In genomic region chr5:68260455-68260854, GRCh38 we compare ENCODE assay signal across 17 cellular contexts. TPM values are rescaled to one million over a fixed set of nuclear protein-coding genes. Genes with fewer than 3 reads are reported as not detected.
A peak's percentile ranks its signal among the peaks of the same experiment; 100 is the strongest.
DNase-seq lines count a peak whose midpoint lies in the region; ATAC-seq and TF ChIP-seq lines count a peak whose summit lies in the region.
"Had no signal": no experiment of that assay in that cellular context is flagged by ENCODE, and none has a peak within 500 bp of the region (broad histone marks: within the 10 kb centered on the region; RNA-seq: fewer than 3 reads in every experiment).

No MANE protein-coding gene starts in this region.

- WGBS in right cardiac atrium, result 83% methylated on average over 3 of the region's 3 CpGs
- 80 to 91% (median 85%) methylated on average over 3 of the region's 3 CpGs for WGBS in stomach, 5 donors

- H3K36me3 ChIP-seq in naive thymus-derived CD4-positive, alpha-beta T cell (ENCODE audit: control insufficient read depth in 2 of 3, insufficient read depth in 3 of 3, low read length in 3 of 3), result no peaks in the 10 kb centered on the region
- H3K36me3 ChIP-seq in uterus (no peaks in the 10 kb centered on the region), stomach (no peaks in the 10 kb centered on the region)
- H3K36me3 ChIP-seq: BE2C had no signal

- TF ChIP-seq POLR2A in uterus (IDR thresholded peaks at IDR 0.05), result no peak
- no peak for TF ChIP-seq POLR2A in stomach (IDR thresholded peaks at IDR 0.05)

- TF ChIP-seq CTCF in uterus (IDR thresholded peaks at IDR 0.05) (no peak), stomach (IDR thresholded peaks at IDR 0.05) (no peak)

- CTCF ChIA-PET in naive thymus-derived CD4-positive, alpha-beta T cell (lab: Charles Lee), result interaction anchor here (1.2 kb wide), 2 partner anchors 11 to 1014 kb away, joined by 3 read pairs; no protein-coding TSS in a partner anchor

- H3K4me3 ChIP-seq in right cardiac atrium (ENCODE audit: low read length) (no peak overlapping the region), uterus (no peak overlapping the region), stomach (no peak overlapping the region)
- H3K4me3 ChIP-seq in naive thymus-derived CD4-positive, alpha-beta T cell (ENCODE audit: low read length), result no peak overlapping the region
- H3K4me3 ChIP-seq: K562 had no signal

- H3K9me3 ChIP-seq in right cardiac atrium (ENCODE audit: control insufficient read depth, low read length) (no peaks in the 10 kb centered on the region), uterus (no peaks in the 10 kb centered on the region), stomach (no peaks in the 10 kb centered on the region)
- H3K9me3 ChIP-seq in naive thymus-derived CD4-positive, alpha-beta T cell (ENCODE audit: control insufficient read depth in 2 of 3, low read length in 3 of 3), result no peaks in the 10 kb centered on the region
- H3K9me3 ChIP-seq: BE2C had no signal

- no peaks in the 10 kb centered on the region for H3K9me3 Mint-ChIP-seq in activated naive CD8-positive, alpha-beta T cell treated with anti-CD3 and anti-CD28 coated beads for 36 hours
- H3K9me3 Mint-ChIP-seq in naive thymus-derived CD4-positive, alpha-beta T cell, result no peaks in the 10 kb centered on the region

- ATAC-seq in right cardiac atrium (no peak), Right ventricle myocardium superior (ENCODE audit: poor library complexity) (no peak)
- no peak for ATAC-seq in naive thymus-derived CD4-positive, alpha-beta T cell
- ATAC-seq: K562 had no signal

- peak overlapping the region; percentile 20 for H3K27ac ChIP-seq in right cardiac atrium (ENCODE audit: low read length)
- H3K27ac ChIP-seq in naive thymus-derived CD4-positive, alpha-beta T cell (ENCODE audit: low read depth, low read length), result no peak overlapping the region
- H3K27ac ChIP-seq in uterus, result peak overlapping the region; percentile 79 to 82
- H3K27ac ChIP-seq in stomach, result peak overlapping the region in 2 of 5 donors; percentile 35 to 75

- peaks cover 24% of the 10 kb centered on the region for H3K4me1 ChIP-seq in right cardiac atrium (ENCODE audit: control insufficient read depth, insufficient read depth, low read length)
- peaks cover 64 to 81% of the 10 kb centered on the region in 2 donors for H3K4me1 ChIP-seq in naive thymus-derived CD4-positive, alpha-beta T cell (ENCODE audit: control insufficient read depth in 2 of 2, insufficient read depth in 2 of 2, low read length in 2 of 2)
- H3K4me1 ChIP-seq in uterus, result peaks cover 17 to 20% of the 10 kb centered on the region in 2 donors
- peaks cover 41 to 91% (median 71%) of the 10 kb centered on the region in 4 donors for H3K4me1 ChIP-seq in stomach

- POLR2A ChIA-PET in naive thymus-derived CD4-positive, alpha-beta T cell (lab: Charles Lee), result interaction anchor here (1.5 to 2.4 kb wide), 2 partner anchors 10 kb away, joined by 5 to 11 read pairs; no protein-coding TSS in a partner anchor

- H3K27me3 Mint-ChIP-seq in activated naive CD8-positive, alpha-beta T cell treated with anti-CD3 and anti-CD28 coated beads for 36 hours, result no peaks in the 10 kb centered on the region
- no peaks in the 10 kb centered on the region for H3K27me3 Mint-ChIP-seq in naive thymus-derived CD4-positive, alpha-beta T cell

- no peak for DNase-seq in right cardiac atrium
- DNase-seq in Right ventricle myocardium superior, result no peak
- DNase-seq in activated naive CD8-positive, alpha-beta T cell treated with anti-CD3 and anti-CD28 coated beads for 36 hours, result no peak
- no peak for DNase-seq in naive thymus-derived CD4-positive, alpha-beta T cell
- DNase-seq in uterus, result no peak
- no peak for DNase-seq in stimulated activated CD4-positive, alpha-beta T cell treated with anti-CD3 and anti-CD28 coated beads, Interleukin-12 subunit alpha, Interleukin-12 subunit beta, amount 100 ng/mL, for 4 hours
- no peak for DNase-seq in stomach
- no peak for DNase-seq in ureter (ENCODE audit: low spot score)
- DNase-seq: BE2C; effector memory CD4-positive, alpha-beta T cell; foreskin melanocyte; islet precursor cell; NCI-H187; NCI-H82; SHP77; stimulated activated CD4-positive, alpha-beta T cell treated with anti-CD3 and anti-CD28 coated beads, Interleukin-4, amount 100 ng/mL, for 1 hour had no signal

- intact Hi-C loops in right cardiac atrium (cut with DNase I) (loop anchor here in 2 of 4 donors (10.0 kb wide), 2 partner anchors 46 to 446 kb away; partner anchors contain the start of gene PIK3R1 (in 1 of the 2)), Right ventricle myocardium superior (cut with DNase I) (no loop called here), uterus (cut with DNase I; ENCODE audit: low total_unique reads) (no loop called here), stomach (cut with DNase I; ENCODE audit: low total_unique reads) (no loop called here)
- intact Hi-C loops in naive thymus-derived CD4-positive, alpha-beta T cell (cut with micrococcal nuclease), result no loop called here

- H3K27ac Mint-ChIP-seq in activated naive CD8-positive, alpha-beta T cell treated with anti-CD3 and anti-CD28 coated beads for 36 hours, result peak overlapping the region; percentile 21
- peak overlapping the region in 8 of 9 donors; percentile 23 to 95 (median 76) for H3K27ac Mint-ChIP-seq in naive thymus-derived CD4-positive, alpha-beta T cell

- H3K4me1 Mint-ChIP-seq in activated naive CD8-positive, alpha-beta T cell treated with anti-CD3 and anti-CD28 coated beads for 36 hours, result peaks cover 72% of the 10 kb centered on the region
- H3K4me1 Mint-ChIP-seq in naive thymus-derived CD4-positive, alpha-beta T cell, result peaks cover 53 to 91% (median 90%) of the 10 kb centered on the region in 7 donors

- peaks cover 16% of the 10 kb centered on the region for H3K36me3 Mint-ChIP-seq in activated naive CD8-positive, alpha-beta T cell treated with anti-CD3 and anti-CD28 coated beads for 36 hours
- peaks cover 0 to 15% (median 8%) of the 10 kb centered on the region in 5 donors for H3K36me3 Mint-ChIP-seq in naive thymus-derived CD4-positive, alpha-beta T cell

- H3K27me3 ChIP-seq in right cardiac atrium (ENCODE audit: control insufficient read depth, insufficient read depth) (no peaks in the 10 kb centered on the region), uterus (no peaks in the 10 kb centered on the region), stomach (no peaks in the 10 kb centered on the region)
- no peaks in the 10 kb centered on the region for H3K27me3 ChIP-seq in naive thymus-derived CD4-positive, alpha-beta T cell (ENCODE audit: control insufficient read depth in 2 of 2, insufficient read depth in 2 of 2, low read length in 2 of 2)
- H3K27me3 ChIP-seq: BE2C had no signal

- H3K4me3 Mint-ChIP-seq in activated naive CD8-positive, alpha-beta T cell treated with anti-CD3 and anti-CD28 coated beads for 36 hours, result no peak overlapping the region
- peak overlapping the region in 3 of 10 donors; percentile 16 to 76 (median 19) for H3K4me3 Mint-ChIP-seq in naive thymus-derived CD4-positive, alpha-beta T cell

- no peak for TF ChIP-seq EP300 in stomach (IDR thresholded peaks at IDR 0.05)

RNA-seq across cellular contexts. Expression of gene PIK3R1, which starts 44.9 kb away (rescaled TPM):
- total RNA-seq in right cardiac atrium, result 100 to 1,000 TPM in 3 of 4 donors, 10 to 100 TPM in 1; 64.9 to 170 (median 116) TPM
- 29.7 TPM for polyA plus RNA-seq in right cardiac atrium
- 103 TPM for total RNA-seq in Right ventricle myocardium superior
- total RNA-seq in activated naive CD8-positive, alpha-beta T cell treated with anti-CD3 and anti-CD28 coated beads for 36 hours, result 10 to 100 TPM; 39.7 to 41.6 TPM
- total RNA-seq in naive thymus-derived CD4-positive, alpha-beta T cell, result 100 to 1,000 TPM in 4 of 5 experiments, 10 to 100 TPM in 1; 72.0 to 207 (median 131) TPM
- 100 to 1,000 TPM in 1 of 2 donors, 10 to 100 TPM in 1; 85.1 to 110 TPM for polyA plus RNA-seq in naive thymus-derived CD4-positive, alpha-beta T cell
- 100 to 1,000 TPM; 101 to 358 (median 190) TPM for total RNA-seq in uterus
- 100 to 1,000 TPM in 3 of 5 donors, 10 to 100 TPM in 2; 45.2 to 280 (median 115) TPM for total RNA-seq in stomach
- 10 to 100 TPM in 2 of 3 donors, 1 to 10 TPM in 1; 9.2 to 10.5 (median 10.1) TPM for polyA plus RNA-seq in stomach
- 185 TPM for total RNA-seq in ureter
